1 cellular context compared by ENCODE assay signal in the genomic region with DNA sequence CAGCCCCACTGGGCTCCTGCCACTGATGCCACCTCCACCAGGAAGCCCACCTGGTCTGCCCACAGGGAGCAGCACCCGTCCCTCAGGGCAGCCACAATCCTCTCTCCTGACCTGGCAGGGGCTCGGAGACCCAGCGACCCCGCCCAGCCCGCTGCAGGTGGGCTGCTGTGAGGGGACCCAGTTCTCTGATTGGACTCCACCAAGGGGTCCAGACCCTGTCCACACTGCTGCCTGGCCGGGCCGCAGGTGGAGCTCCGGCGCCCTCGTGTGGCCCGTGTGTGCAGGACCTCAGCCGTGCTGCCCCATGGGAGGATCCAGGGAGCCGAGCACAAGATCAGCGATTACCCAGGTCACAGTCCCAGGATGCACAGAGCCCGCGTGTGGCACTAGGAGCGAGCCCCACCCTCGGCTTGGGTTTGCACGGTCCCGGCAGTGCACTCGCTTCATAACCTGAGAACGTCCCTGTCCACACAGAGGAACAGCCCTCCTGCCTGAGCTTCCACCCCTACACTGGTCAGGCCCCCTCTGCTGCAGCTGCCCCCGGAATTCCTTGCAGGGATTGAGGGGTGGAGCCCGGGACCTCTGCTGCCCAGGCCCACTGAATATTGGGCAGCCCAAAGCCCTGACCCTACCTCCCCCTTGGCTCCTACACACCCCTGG.
TF ChIP-seq lines count a peak whose summit lies in the region.

No MANE protein-coding gene starts in this region.

TF ChIP-seq in HEK293, 187 proteins besides CTCF, POLR2A, EP300 and RAD21 (continued from another document and continues in another):
- TF ChIP-seq, protein P1, sequence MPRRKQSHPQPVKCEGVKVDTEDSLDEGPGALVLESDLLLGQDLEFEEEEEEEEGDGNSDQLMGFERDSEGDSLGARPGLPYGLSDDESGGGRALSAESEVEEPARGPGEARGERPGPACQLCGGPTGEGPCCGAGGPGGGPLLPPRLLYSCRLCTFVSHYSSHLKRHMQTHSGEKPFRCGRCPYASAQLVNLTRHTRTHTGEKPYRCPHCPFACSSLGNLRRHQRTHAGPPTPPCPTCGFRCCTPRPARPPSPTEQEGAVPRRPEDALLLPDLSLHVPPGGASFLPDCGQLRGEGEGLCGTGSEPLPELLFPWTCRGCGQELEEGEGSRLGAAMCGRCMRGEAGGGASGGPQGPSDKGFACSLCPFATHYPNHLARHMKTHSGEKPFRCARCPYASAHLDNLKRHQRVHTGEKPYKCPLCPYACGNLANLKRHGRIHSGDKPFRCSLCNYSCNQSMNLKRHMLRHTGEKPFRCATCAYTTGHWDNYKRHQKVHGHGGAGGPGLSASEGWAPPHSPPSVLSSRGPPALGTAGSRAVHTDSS (tag by site-specific recombination; IDR thresholded peaks at IDR 0.05), result no peak
- TF ChIP-seq, protein P2, sequence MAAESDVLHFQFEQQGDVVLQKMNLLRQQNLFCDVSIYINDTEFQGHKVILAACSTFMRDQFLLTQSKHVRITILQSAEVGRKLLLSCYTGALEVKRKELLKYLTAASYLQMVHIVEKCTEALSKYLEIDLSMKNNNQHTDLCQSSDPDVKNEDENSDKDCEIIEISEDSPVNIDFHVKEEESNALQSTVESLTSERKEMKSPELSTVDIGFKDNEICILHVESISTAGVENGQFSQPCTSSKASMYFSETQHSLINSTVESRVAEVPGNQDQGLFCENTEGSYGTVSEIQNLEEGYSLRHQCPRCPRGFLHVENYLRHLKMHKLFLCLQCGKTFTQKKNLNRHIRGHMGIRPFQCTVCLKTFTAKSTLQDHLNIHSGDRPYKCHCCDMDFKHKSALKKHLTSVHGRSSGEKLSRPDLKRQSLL (tag by site-specific recombination; IDR thresholded peaks at IDR 0.05), result no peak
- TF ChIP-seq HIC1 (tag by site-specific recombination; IDR thresholded peaks at IDR 0.05) (no peak), HOXA7 (CRISPR knock-in tag; IDR thresholded peaks at IDR 0.05; ENCODE audit: borderline replicate concordance) (no peak), ZNF16 (tag by site-specific recombination; IDR thresholded peaks at IDR 0.05; ENCODE audit: low read depth) (no peak), BCL11B (tag by site-specific recombination; IDR thresholded peaks at IDR 0.05; ENCODE audit: low read depth) (no peak; the same call in 1 of the 2 replicates), GLIS2 (tag by site-specific recombination; IDR thresholded peaks at IDR 0.05) (peak; percentile 79), ZEB2 (tag by site-specific recombination; IDR thresholded peaks at IDR 0.05) (no peak), PRDM2 (tag by site-specific recombination; IDR thresholded peaks at IDR 0.05; ENCODE audit: borderline replicate concordance) (no peak), ZNF624 (tag by site-specific recombination; IDR thresholded peaks at IDR 0.05) (no peak), ZNF140 (tag by site-specific recombination; IDR thresholded peaks at IDR 0.05) (no peak), ZNF555 (tag by site-specific recombination; conservative IDR thresholded peaks at IDR 0.05) (no peak), ZNF571 (tag by site-specific recombination; IDR thresholded peaks at IDR 0.05) (no peak), EGR2 (tag by site-specific recombination; IDR thresholded peaks at IDR 0.05; ENCODE audit: low read depth) (0 out of 2 replicates have a peak, but pooled peaks have one; percentile 19), SP2 (tag by site-specific recombination; IDR thresholded peaks at IDR 0.05) (0 out of 2 replicates have a peak, but pooled peaks have one; percentile 10), ZBTB1 (tag by site-specific recombination; IDR thresholded peaks at IDR 0.05) (no peak), PRDM1 (tag by site-specific recombination; IDR thresholded peaks at IDR 0.05) (no peak), ZNF341 (tag by site-specific recombination; IDR thresholded peaks at IDR 0.05; ENCODE audit: low read depth) (peak; percentile 32; the same call in 1 of the 2 replicates), ZNF214 (tag by site-specific recombination; IDR thresholded peaks at IDR 0.05; ENCODE audit: borderline replicate concordance) (no peak), ZNF830 (tag by site-specific recombination; IDR thresholded peaks at IDR 0.05; ENCODE audit: low read depth) (no peak), ZBTB48 (tag by site-specific recombination; IDR thresholded peaks at IDR 0.05) (no peak; the same call in none of the 2 replicates), MZF1 (tag by site-specific recombination; IDR thresholded peaks at IDR 0.05; ENCODE audit: borderline replicate concordance) (no peak), ZNF354C (tag by site-specific recombination; IDR thresholded peaks at IDR 0.05; ENCODE audit: borderline replicate concordance, low read depth) (no peak)
- TF ChIP-seq, protein P3, sequence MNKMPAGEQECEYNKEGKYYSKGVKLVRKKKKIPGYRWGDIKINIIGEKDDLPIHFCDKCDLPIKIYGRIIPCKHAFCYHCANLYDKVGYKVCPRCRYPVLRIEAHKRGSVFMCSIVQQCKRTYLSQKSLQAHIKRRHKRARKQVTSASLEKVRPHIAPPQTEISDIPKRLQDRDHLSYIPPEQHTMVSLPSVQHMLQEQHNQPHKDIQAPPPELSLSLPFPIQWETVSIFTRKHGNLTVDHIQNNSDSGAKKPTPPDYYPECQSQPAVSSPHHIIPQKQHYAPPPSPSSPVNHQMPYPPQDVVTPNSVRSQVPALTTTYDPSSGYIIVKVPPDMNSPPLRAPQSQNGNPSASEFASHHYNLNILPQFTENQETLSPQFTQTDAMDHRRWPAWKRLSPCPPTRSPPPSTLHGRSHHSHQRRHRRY (tag by site-specific recombination; IDR thresholded peaks at IDR 0.05), result no peak
- TF ChIP-seq, protein P4, sequence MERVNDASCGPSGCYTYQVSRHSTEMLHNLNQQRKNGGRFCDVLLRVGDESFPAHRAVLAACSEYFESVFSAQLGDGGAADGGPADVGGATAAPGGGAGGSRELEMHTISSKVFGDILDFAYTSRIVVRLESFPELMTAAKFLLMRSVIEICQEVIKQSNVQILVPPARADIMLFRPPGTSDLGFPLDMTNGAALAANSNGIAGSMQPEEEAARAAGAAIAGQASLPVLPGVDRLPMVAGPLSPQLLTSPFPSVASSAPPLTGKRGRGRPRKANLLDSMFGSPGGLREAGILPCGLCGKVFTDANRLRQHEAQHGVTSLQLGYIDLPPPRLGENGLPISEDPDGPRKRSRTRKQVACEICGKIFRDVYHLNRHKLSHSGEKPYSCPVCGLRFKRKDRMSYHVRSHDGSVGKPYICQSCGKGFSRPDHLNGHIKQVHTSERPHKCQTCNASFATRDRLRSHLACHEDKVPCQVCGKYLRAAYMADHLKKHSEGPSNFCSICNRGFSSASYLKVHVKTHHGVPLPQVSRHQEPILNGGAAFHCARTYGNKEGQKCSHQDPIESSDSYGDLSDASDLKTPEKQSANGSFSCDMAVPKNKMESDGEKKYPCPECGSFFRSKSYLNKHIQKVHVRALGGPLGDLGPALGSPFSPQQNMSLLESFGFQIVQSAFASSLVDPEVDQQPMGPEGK (tag by site-specific recombination; IDR thresholded peaks at IDR 0.05), result peak; percentile 29; the same call in 1 of the 2 replicates
- TF ChIP-seq, protein P5, sequence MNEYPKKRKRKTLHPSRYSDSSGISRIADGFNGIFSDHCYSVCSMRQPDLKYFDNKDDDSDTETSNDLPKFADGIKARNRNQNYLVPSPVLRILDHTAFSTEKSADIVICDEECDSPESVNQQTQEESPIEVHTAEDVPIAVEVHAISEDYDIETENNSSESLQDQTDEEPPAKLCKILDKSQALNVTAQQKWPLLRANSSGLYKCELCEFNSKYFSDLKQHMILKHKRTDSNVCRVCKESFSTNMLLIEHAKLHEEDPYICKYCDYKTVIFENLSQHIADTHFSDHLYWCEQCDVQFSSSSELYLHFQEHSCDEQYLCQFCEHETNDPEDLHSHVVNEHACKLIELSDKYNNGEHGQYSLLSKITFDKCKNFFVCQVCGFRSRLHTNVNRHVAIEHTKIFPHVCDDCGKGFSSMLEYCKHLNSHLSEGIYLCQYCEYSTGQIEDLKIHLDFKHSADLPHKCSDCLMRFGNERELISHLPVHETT (tag by site-specific recombination; IDR thresholded peaks at IDR 0.05), result no peak
- TF ChIP-seq, protein P6, sequence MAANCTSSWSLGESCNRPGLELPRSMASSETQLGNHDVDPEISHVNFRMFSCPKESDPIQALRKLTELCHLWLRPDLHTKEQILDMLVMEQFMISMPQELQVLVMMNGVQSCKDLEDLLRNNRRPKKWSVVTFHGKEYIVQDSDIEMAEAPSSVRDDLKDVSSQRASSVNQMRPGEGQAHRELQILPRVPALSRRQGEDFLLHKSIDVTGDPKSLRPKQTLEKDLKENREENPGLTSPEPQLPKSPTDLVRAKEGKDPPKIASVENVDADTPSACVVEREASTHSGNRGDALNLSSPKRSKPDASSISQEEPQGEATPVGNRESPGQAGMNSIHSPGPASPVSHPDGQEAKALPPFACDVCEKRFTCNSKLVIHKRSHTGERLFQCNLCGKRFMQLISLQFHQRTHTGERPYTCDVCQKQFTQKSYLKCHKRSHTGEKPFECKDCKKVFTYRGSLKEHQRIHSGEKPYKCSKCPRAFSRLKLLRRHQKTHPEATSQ (tag by site-specific recombination; IDR thresholded peaks at IDR 0.05), result no peak
- TF ChIP-seq, protein P7, sequence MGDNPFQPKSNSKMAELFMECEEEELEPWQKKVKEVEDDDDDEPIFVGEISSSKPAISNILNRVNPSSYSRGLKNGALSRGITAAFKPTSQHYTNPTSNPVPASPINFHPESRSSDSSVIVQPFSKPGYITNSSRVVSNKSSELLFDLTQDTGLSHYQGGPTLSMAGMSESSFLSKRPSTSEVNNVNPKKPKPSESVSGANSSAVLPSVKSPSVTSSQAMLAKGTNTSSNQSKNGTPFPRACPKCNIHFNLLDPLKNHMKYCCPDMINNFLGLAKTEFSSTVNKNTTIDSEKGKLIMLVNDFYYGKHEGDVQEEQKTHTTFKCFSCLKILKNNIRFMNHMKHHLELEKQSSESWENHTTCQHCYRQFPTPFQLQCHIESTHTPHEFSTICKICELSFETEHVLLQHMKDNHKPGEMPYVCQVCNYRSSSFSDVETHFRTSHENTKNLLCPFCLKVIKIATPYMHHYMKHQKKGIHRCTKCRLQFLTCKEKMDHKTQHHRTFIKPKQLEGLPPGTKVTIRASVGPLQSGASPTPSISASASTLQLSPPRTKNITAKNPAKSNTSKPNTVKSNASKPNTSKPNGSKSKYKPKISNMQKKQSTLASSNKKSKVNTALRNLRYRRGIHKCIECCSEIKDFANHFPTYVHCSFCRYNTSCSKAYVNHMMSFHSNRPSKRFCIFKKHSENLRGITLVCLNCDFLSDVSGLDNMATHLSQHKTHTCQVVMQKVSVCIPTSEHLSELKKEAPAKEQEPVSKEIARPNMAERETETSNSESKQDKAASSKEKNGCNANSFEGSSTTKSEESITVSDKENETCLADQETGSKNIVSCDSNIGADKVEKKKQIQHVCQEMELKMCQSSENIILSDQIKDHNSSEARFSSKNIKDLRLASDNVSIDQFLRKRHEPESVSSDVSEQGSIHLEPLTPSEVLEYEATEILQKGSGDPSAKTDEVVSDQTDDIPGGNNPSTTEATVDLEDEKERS (tag by site-specific recombination; IDR thresholded peaks at IDR 0.05), result no peak
- TF ChIP-seq, protein P8, sequence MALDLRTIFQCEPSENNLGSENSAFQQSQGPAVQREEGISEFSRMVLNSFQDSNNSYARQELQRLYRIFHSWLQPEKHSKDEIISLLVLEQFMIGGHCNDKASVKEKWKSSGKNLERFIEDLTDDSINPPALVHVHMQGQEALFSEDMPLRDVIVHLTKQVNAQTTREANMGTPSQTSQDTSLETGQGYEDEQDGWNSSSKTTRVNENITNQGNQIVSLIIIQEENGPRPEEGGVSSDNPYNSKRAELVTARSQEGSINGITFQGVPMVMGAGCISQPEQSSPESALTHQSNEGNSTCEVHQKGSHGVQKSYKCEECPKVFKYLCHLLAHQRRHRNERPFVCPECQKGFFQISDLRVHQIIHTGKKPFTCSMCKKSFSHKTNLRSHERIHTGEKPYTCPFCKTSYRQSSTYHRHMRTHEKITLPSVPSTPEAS (tag by site-specific recombination; IDR thresholded peaks at IDR 0.05), result no peak
